Comparison of ENCODE assay signal across 21 cellular contexts in the genomic region with DNA sequence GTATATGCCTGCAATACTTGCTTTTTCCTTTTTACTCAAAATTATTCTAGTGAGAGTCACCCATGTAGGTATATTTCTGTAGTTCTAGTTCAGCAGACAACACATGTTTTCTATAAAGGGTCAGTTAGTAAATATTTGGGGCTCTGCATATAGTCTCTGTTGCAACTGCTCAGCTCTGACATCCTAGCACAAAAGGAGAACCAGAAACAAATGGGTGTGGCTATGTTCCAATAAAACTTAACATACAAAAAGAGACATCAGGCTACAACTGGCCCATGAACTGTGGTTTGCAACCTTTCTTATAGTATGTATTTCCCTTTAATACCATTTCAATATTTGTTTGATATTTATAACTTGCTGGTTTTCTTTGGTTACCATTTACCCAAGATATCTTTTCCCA. TPM values are rescaled to one million over a fixed set of nuclear protein-coding genes. Genes with fewer than 3 reads are reported as not detected.
DNase-seq lines count a peak whose midpoint lies in the region; FAIRE-seq and TF ChIP-seq lines count a peak whose summit lies in the region.
"Had no signal": no experiment of that assay in that cellular context is flagged by ENCODE, and none has a peak within 500 bp of the region (broad histone marks: within the 10 kb centered on the region; RNA-seq: fewer than 3 reads in every experiment).

No MANE protein-coding gene starts in this region.

- no peaks in the 10 kb centered on the region for H3K36me3 Mint-ChIP-seq in dendritic cell treated with granulocyte-macrophage colony-stimulating factor and Interleukin-4, amounts not matched to agents 40 ng/mL and 50 ng/mL, for 4 days (ENCODE audit: low read depth)
- H3K36me3 Mint-ChIP-seq in endothelial cell (ENCODE audit: low read depth, unreplicated experiment) = no peaks in the 10 kb centered on the region
- H3K36me3 Mint-ChIP-seq: type B pancreatic cell had no signal

- H3K9me3 ChIP-seq in neutrophil = no peaks in the 10 kb centered on the region
- H3K9me3 ChIP-seq: psoas muscle, stomach had no signal

- FAIRE-seq in H54 (lab: Jason Lieb, UNC) = peak; percentile 86
- FAIRE-seq: astrocyte, RCC 7860 had no signal

- peaks cover 75% of the 10 kb centered on the region for H3K4me1 Mint-ChIP-seq in dendritic cell treated with granulocyte-macrophage colony-stimulating factor and Interleukin-4, amounts not matched to agents 40 ng/mL and 50 ng/mL, for 4 days (ENCODE audit: low read depth)
- peaks cover 2% of the 10 kb centered on the region for H3K4me1 Mint-ChIP-seq in endothelial cell (ENCODE audit: unreplicated experiment)

- H3K27ac ChIP-seq in neutrophil = peak overlapping the region; percentile 61
- H3K27ac ChIP-seq: psoas muscle, stomach had no signal

- no peak overlapping the region for H3K4me3 ChIP-seq in neutrophil (ENCODE audit: low read depth in 1 of 2, low read length in 1 of 2)
- H3K4me3 ChIP-seq: psoas muscle, stomach had no signal

- no peaks in the 10 kb centered on the region for H3K36me3 ChIP-seq in neutrophil
- H3K36me3 ChIP-seq: stomach had no signal

- H3K4me1 ChIP-seq in neutrophil (ENCODE audit: control insufficient read depth in 1 of 2, insufficient read depth in 1 of 2, low read depth in 1 of 2, low read length in 1 of 2) = peaks cover 45 to 49% of the 10 kb centered on the region in 2 experiments

- TF ChIP-seq CTCF in neutrophil (IDR thresholded peaks at IDR 0.05) (no peak), endothelial cell (IDR thresholded peaks at IDR 0.05; ENCODE audit: unreplicated experiment) (no peak)

- DNase-seq in H54 (ENCODE audit: insufficient read length, low spot score) (no peak), NOMO-1 treated with DMSO at 0.1 percent for 48 hours (lab: John Stamatoyannopoulos, UW; ENCODE audit: unreplicated experiment) (peak; percentile 92), endothelial cell (ENCODE audit: low spot score) (no peak), islet precursor cell (no peak)
- no peak for DNase-seq in activated CD4-positive, alpha-beta T cell treated with anti-CD3 and anti-CD28 coated beads for 1 hour
- DNase-seq: activated naive CD4-positive, alpha-beta T cell treated with anti-CD3 and anti-CD28 coated beads, Interleukin-2, amount 50 U/mL, for 16 hours; activated T-cell treated with anti-CD3 and anti-CD28 coated beads, Interleukin-2, amount 50 U/mL, for 4 hours; cerebellar nuclear complex; effector CD4-positive, alpha-beta T cell; MM.1S; NCI-H187; NCI-H82; psoas muscle; stomach; T1000 had no signal

- no peaks in the 10 kb centered on the region for H3K27me3 ChIP-seq in neutrophil
- H3K27me3 ChIP-seq: stomach had no signal

- TF ChIP-seq POLR2A in H54 (IDR thresholded peaks at IDR 0.05; ENCODE audit: low read depth, low read length) = no peak

- intact Hi-C loops in dendritic cell treated with granulocyte-macrophage colony-stimulating factor and Interleukin-4, amounts not matched to agents 40 ng/mL and 50 ng/mL, for 4 days (cut with micrococcal nuclease) = no loop called here

- H3K27me3 Mint-ChIP-seq in dendritic cell treated with granulocyte-macrophage colony-stimulating factor and Interleukin-4, amounts not matched to agents 40 ng/mL and 50 ng/mL, for 4 days = no peaks in the 10 kb centered on the region
- no peaks in the 10 kb centered on the region for H3K27me3 Mint-ChIP-seq in endothelial cell (ENCODE audit: unreplicated experiment)
- H3K27me3 Mint-ChIP-seq: type B pancreatic cell had no signal

- peak overlapping the region; percentile 59 for H3K27ac Mint-ChIP-seq in dendritic cell treated with granulocyte-macrophage colony-stimulating factor and Interleukin-4, amounts not matched to agents 40 ng/mL and 50 ng/mL, for 4 days
- no peak overlapping the region for H3K27ac Mint-ChIP-seq in endothelial cell (ENCODE audit: unreplicated experiment)
- H3K27ac Mint-ChIP-seq: type B pancreatic cell had no signal

- H3K4me3 Mint-ChIP-seq in dendritic cell treated with granulocyte-macrophage colony-stimulating factor and Interleukin-4, amounts not matched to agents 40 ng/mL and 50 ng/mL, for 4 days = no peak overlapping the region
- no peak overlapping the region for H3K4me3 Mint-ChIP-seq in endothelial cell (ENCODE audit: unreplicated experiment)
- H3K4me3 Mint-ChIP-seq: activated T-cell treated with anti-CD3 and anti-CD28 coated beads, Interleukin-2, amount 50 U/mL, for 4 hours; neural crest cell; type B pancreatic cell had no signal

- no peaks in the 10 kb centered on the region for H3K9me3 Mint-ChIP-seq in dendritic cell treated with granulocyte-macrophage colony-stimulating factor and Interleukin-4, amounts not matched to agents 40 ng/mL and 50 ng/mL, for 4 days
- H3K9me3 Mint-ChIP-seq in endothelial cell (ENCODE audit: unreplicated experiment) = no peaks in the 10 kb centered on the region
- H3K9me3 Mint-ChIP-seq: neural crest cell had no signal

RNA-seq across cellular contexts. Expression of a gene that starts 11.9 kb away (rescaled TPM):
- total RNA-seq in endothelial cell (ENCODE audit: unreplicated experiment) = 1.3 TPM
